In the genomic region with DNA sequence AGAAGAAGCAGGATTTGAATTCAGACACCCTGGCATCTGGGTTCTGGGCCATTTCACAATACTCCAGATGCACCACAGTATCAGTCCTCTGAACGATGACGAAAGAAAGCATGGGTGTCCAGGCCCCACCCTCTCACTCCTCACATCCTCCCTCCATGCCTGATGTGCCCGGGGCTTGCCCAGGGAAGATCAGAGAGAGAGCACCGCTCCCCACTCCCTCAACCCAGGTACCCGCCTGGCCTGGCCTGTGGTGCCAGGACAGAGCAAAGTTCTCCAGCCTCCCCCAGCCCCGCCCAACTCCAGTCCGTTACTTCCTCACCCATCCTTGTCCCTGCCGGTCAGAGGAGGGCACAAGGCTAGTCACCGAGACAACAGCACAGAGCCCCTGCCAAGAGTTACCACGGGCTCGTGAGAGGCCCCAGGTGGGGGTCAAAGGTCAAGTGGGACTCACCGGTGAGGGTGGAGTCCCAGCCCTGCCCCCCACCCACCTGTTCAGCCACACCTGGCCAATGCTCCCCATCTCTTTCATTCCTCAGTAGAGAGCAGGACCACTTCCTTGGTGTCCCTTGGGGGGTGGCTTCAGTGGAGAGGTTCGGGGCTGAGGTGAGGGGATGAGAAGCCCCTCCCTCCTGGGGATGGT, we compare ENCODE assay signal across 8 cellular contexts. TPM values are rescaled to one million over a fixed set of nuclear protein-coding genes. Genes with fewer than 3 reads are reported as not detected.
A peak's percentile ranks its signal among the peaks of the same experiment; 100 is the strongest.
DNase-seq lines count a peak whose midpoint lies in the region; ATAC-seq, FAIRE-seq and TF ChIP-seq lines count a peak whose summit lies in the region.

No MANE protein-coding gene starts in this region.

- peak overlapping the region; percentile 23 for H3K9ac ChIP-seq in SK-N-MC (ENCODE audit: insufficient read length)

- TF ChIP-seq EP300 in suprapubic skin (IDR thresholded peaks at IDR 0.05), result no peak

- WGBS in right lobe of liver (ENCODE audit: insufficient coverage, low coverage, low lambda C conversion rate, missing lambda C conversion rate), result 0% methylated on average over 11 of the region's 13 CpGs
- 10% methylated on average over 4 of the region's 13 CpGs for WGBS in suprapubic skin

- H3K4me1 ChIP-seq in right lobe of liver (peaks cover 2 to 87% (median 49%) of the 10 kb centered on the region in 4 donors), suprapubic skin (peaks cover 100% of the 10 kb centered on the region)

- no peak for FAIRE-seq in GM19239 (lab: Jason Lieb, UNC)

- intact Hi-C loops in right lobe of liver (cut with DNase I), result no loop called here

- TF ChIP-seq CTCF in right lobe of liver (IDR thresholded peaks at IDR 0.05) (no peak), suprapubic skin (IDR thresholded peaks at IDR 0.05) (no peak)

- H3K27ac ChIP-seq in SK-N-MC, result peak overlapping the region; percentile 85
- H3K27ac ChIP-seq in right lobe of liver, result peak overlapping the region; percentile 72 to 86 (median 74)
- H3K27ac ChIP-seq in suprapubic skin, result peak overlapping the region; percentile 96

- no peaks in the 10 kb centered on the region for H3K9me3 ChIP-seq in SK-N-MC (ENCODE audit: low read depth, low read length)
- H3K9me3 ChIP-seq in right lobe of liver, result no peaks in the 10 kb centered on the region
- no peaks in the 10 kb centered on the region for H3K9me3 ChIP-seq in suprapubic skin

- H3K4me3 ChIP-seq in SK-N-MC (peak overlapping the region; percentile 71), right lobe of liver (peak overlapping the region in 2 of 3 donors; percentile 28 to 40), suprapubic skin (peak overlapping the region; percentile 93)

- H3K36me3 ChIP-seq in SK-N-MC (ENCODE audit: insufficient read depth, low read length) (no peaks in the 10 kb centered on the region), right lobe of liver (no peaks in the 10 kb centered on the region), suprapubic skin (no peaks in the 10 kb centered on the region)

- DNase-seq in NCI-H510A treated with DMSO at 0.1 percent for 48 hours (lab: John Stamatoyannopoulos, UW) (peak; percentile 26), NCI-H510A (lab: John Stamatoyannopoulos, UW) (no peak), SK-N-MC (ENCODE audit: low read depth, low spot score) (no peak), cerebellar cortex (ENCODE audit: low spot score) (peak; percentile 28), right lobe of liver (peak; percentile 89 to 96 (median 94)), suprapubic skin (ENCODE audit: low spot score in 2 of 2) (peak in 1 of 2 donors; percentile 92), GM19239 (ENCODE audit: insufficient read length, low spot score) (no peak)

- ATAC-seq in right lobe of liver (peak; percentile 43 to 61 (median 54)), GM21717 (IDR thresholded peaks at IDR 0.05; ENCODE audit: unreplicated experiment) (no peak)

- H3K27me3 ChIP-seq in right lobe of liver (no peaks in the 10 kb centered on the region), suprapubic skin (no peaks in the 10 kb centered on the region)

- TF ChIP-seq POLR2A in right lobe of liver (IDR thresholded peaks at IDR 0.05) (peak; percentile 5), suprapubic skin (IDR thresholded peaks at IDR 0.05) (no peak)

RNA-seq across cellular contexts. Expression of a gene that starts 8.1 kb away (rescaled TPM):
- 10 to 100 TPM; 10.2 to 22.5 (median 19.8) TPM for total RNA-seq in right lobe of liver
- total RNA-seq in suprapubic skin, result 10 to 100 TPM; 50.0 to 58.9 (median 56.3) TPM

RNA-seq across cellular contexts. Expression of a gene that starts 33.9 kb away (rescaled TPM):
- total RNA-seq in right lobe of liver (under 1 TPM in 2 of 6 experiments, not detected in 4; 0.07 TPM), suprapubic skin (not detected)

RNA-seq across cellular contexts. Expression of a gene that starts 38.5 kb away (rescaled TPM):
- total RNA-seq in right lobe of liver (not detected), suprapubic skin (not detected)

RNA-seq across cellular contexts. Expression of a gene that starts 54.0 kb away (rescaled TPM):
- total RNA-seq in right lobe of liver (not detected), suprapubic skin (not detected)

Comparison
In these comparisons a context has a peak if more than half of its experiments do, and no peak if none do; other contexts are left out.
1. DNase-seq: peak in NCI-H510A treated with DMSO at 0.1 percent for 48 hours (single experiment), cerebellar cortex (single experiment) and right lobe of liver (3 of 3); none in NCI-H510A (single experiment), SK-N-MC (single experiment) and GM19239 (single experiment).
2. H3K4me3 ChIP-seq: peak in every context shown above with its lines; median percentile 93 in suprapubic skin; 71 in SK-N-MC; 34 in right lobe of liver.
3. Peak in every context shown above with its lines, with median percentiles within 50 percentile points of each other: H3K27ac ChIP-seq.